14 cellular contexts compared by ENCODE assay signal in the genomic region with DNA sequence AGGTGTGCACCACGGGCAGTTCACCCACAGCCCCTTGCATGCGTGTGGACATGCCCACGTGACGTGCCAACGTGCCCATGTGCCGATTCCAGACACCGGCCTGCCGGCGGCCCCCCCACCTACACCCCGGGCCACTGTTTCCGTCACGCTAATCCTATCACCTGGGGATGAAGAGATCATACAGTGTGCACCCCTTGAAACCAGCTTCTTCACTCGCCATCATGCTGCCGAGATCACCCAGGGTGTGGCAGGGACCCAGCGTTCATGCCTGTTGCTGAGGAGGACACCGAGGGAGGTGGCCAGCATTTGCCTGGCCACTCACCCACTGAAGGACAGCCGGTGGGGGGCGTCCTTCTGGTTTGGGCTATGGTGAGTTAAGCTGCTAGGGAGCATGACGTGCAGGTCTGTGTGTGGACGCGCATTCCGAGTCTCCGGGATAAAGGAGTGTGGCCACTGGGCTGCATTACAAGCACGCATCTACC.
DNase-seq lines count a peak whose midpoint lies in the region; ATAC-seq lines count a peak whose summit lies in the region.
"Had no signal": no experiment of that assay in that cellular context is flagged by ENCODE, and none has a peak within 500 bp of the region (broad histone marks: within the 10 kb centered on the region; RNA-seq: fewer than 3 reads in every experiment).

No MANE protein-coding gene starts in this region.

- DNase-seq in NT2/D1 (ENCODE audit: low read depth, low spot score) (no peak), memory B cell (ENCODE audit: low spot score in 2 of 2) (no peak), NCI-H524 treated with DMSO at 0.1 percent for 48 hours (lab: John Stamatoyannopoulos, UW) (no peak), NCI-H345 (lab: John Stamatoyannopoulos, UW) (no peak), germinal center (ENCODE audit: low spot score) (no peak)
- DNase-seq in central memory CD8-positive, alpha-beta T cell (ENCODE audit: low spot score in 2 of 2), result no peak
- no peak for DNase-seq in stimulated activated effector memory CD8-positive, alpha-beta T cell treated with anti-CD3 and anti-CD28 coated beads, Interleukin-12 subunit alpha, Interleukin-12 subunit beta, amount 100 ng/mL, for 72 hours (ENCODE audit: low spot score in 2 of 2)
- DNase-seq: activated T-cell treated with anti-CD3 and anti-CD28 coated beads, Interleukin-2, amount 50 U/mL, for 48 hours; midbrain; NCI-H1105 treated with DMSO at 0.1 percent for 48 hours had no signal

- no peaks in the 10 kb centered on the region for H3K27me3 Mint-ChIP-seq in central memory CD8-positive, alpha-beta T cell
- no peaks in the 10 kb centered on the region for H3K27me3 Mint-ChIP-seq in memory B cell

- H3K36me3 Mint-ChIP-seq in central memory CD8-positive, alpha-beta T cell (ENCODE audit: insufficient read depth), result peaks cover 51% of the 10 kb centered on the region
- peaks cover 31% of the 10 kb centered on the region for H3K36me3 Mint-ChIP-seq in memory B cell
- H3K36me3 Mint-ChIP-seq in stimulated activated effector memory CD8-positive, alpha-beta T cell treated with anti-CD3 and anti-CD28 coated beads, Interleukin-12 subunit alpha, Interleukin-12 subunit beta, amount 100 ng/mL, for 72 hours, result peaks cover 73% of the 10 kb centered on the region

- H3K4me3 ChIP-seq in NT2/D1 (ENCODE audit: insufficient read length, low read depth), result no peak overlapping the region
- H3K4me3 ChIP-seq: adrenal gland, BLaER1, gastroesophageal sphincter, pancreas had no signal

- H3K4me3 Mint-ChIP-seq in central memory CD8-positive, alpha-beta T cell, result no peak overlapping the region
- no peak overlapping the region for H3K4me3 Mint-ChIP-seq in memory B cell
- H3K4me3 Mint-ChIP-seq in stimulated activated effector memory CD8-positive, alpha-beta T cell treated with anti-CD3 and anti-CD28 coated beads, Interleukin-12 subunit alpha, Interleukin-12 subunit beta, amount 100 ng/mL, for 72 hours, result no peak overlapping the region

- H3K9me3 ChIP-seq in NT2/D1 (ENCODE audit: insufficient read depth, low read length), result no peaks in the 10 kb centered on the region
- H3K9me3 ChIP-seq: adrenal gland, BLaER1, gastroesophageal sphincter, pancreas had no signal

- ATAC-seq in central memory CD8-positive, alpha-beta T cell (replicated peaks; ENCODE audit: extremely low read depth, poor library complexity, severe bottlenecking), result no peak
- ATAC-seq in memory B cell (ENCODE audit: low read depth), result no peak
- no peak for ATAC-seq in stimulated activated effector memory CD8-positive, alpha-beta T cell treated with anti-CD3 and anti-CD28 coated beads, Interleukin-12 subunit alpha, Interleukin-12 subunit beta, amount 100 ng/mL, for 72 hours
- ATAC-seq: pancreas had no signal

- H3K9ac ChIP-seq in NT2/D1 (ENCODE audit: insufficient read length, low read depth), result peak overlapping the region; percentile 17
- H3K9ac ChIP-seq: BLaER1 had no signal

- peaks cover 96% of the 10 kb centered on the region for H3K36me3 ChIP-seq in NT2/D1 (ENCODE audit: insufficient read depth, insufficient read length, low read length)

- H3K27ac Mint-ChIP-seq in central memory CD8-positive, alpha-beta T cell (ENCODE audit: low read depth), result peak overlapping the region; percentile 82
- peak overlapping the region; percentile 8 for H3K27ac Mint-ChIP-seq in memory B cell
- peak overlapping the region; percentile 84 for H3K27ac Mint-ChIP-seq in stimulated activated effector memory CD8-positive, alpha-beta T cell treated with anti-CD3 and anti-CD28 coated beads, Interleukin-12 subunit alpha, Interleukin-12 subunit beta, amount 100 ng/mL, for 72 hours

- peaks cover 19% of the 10 kb centered on the region for H3K4me1 ChIP-seq in NT2/D1 (ENCODE audit: insufficient read depth, insufficient read length)
- H3K4me1 ChIP-seq: BLaER1, pancreas had no signal

- H3K27me3 ChIP-seq in NT2/D1 (ENCODE audit: insufficient read depth, insufficient read length), result no peaks in the 10 kb centered on the region
- H3K27me3 ChIP-seq: adrenal gland, BLaER1, gastroesophageal sphincter, pancreas had no signal

- no peaks in the 10 kb centered on the region for H3K9me3 Mint-ChIP-seq in central memory CD8-positive, alpha-beta T cell
- H3K9me3 Mint-ChIP-seq in memory B cell, result no peaks in the 10 kb centered on the region
- H3K9me3 Mint-ChIP-seq in stimulated activated effector memory CD8-positive, alpha-beta T cell treated with anti-CD3 and anti-CD28 coated beads, Interleukin-12 subunit alpha, Interleukin-12 subunit beta, amount 100 ng/mL, for 72 hours, result no peaks in the 10 kb centered on the region

- H3K4me1 Mint-ChIP-seq in central memory CD8-positive, alpha-beta T cell, result peaks cover 24% of the 10 kb centered on the region
- no peaks in the 10 kb centered on the region for H3K4me1 Mint-ChIP-seq in memory B cell
- H3K4me1 Mint-ChIP-seq in stimulated activated effector memory CD8-positive, alpha-beta T cell treated with anti-CD3 and anti-CD28 coated beads, Interleukin-12 subunit alpha, Interleukin-12 subunit beta, amount 100 ng/mL, for 72 hours, result peaks cover 8% of the 10 kb centered on the region

Comparison
In these comparisons a context has a peak if more than half of its experiments do, and no peak if none do; other contexts are left out.
1. H3K27ac Mint-ChIP-seq: peak in every context shown above with its lines; median percentile 84 in stimulated activated effector memory CD8-positive, alpha-beta T cell treated with anti-CD3 and anti-CD28 coated beads, Interleukin-12 subunit alpha, Interleukin-12 subunit beta, amount 100 ng/mL, for 72 hours; 82 in central memory CD8-positive, alpha-beta T cell; 8 in memory B cell.